In the genomic region with DNA sequence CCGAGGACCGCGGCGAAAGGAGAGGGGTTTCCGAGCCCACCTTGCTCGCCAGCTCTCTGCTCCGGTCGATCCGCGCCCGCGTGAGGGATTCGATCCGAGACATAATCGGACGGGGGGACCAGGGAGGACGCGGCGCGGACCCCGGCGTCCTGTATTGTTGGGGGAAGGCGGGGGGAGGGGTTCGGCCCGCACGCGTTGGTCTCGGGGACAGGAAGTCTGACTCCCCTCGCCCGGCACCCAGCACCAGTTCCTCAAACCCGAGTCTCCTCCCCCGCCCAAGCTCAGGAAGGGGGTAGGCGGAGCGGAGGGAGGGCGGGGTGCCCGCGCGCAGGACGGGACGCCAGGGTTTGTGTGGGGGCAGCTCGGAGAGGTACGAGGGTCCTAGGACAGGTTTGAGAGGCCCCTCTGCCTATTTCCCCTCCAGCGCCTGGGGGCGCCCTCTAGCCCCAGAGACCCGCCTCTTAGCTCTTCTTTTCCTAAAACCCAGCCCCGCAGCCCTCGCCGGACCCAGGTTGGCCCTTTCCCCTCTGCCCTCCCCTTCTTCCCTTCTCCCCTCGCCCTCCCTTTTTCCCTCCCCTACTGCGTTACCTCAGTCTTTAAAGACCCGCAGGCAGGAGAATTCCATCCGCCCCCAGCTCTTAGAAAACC, we compare ENCODE assay signal across 8 cellular contexts. TPM values are rescaled to one million over a fixed set of nuclear protein-coding genes. Genes with fewer than 3 reads are reported as not detected.
DNase-seq lines count a peak whose midpoint lies in the region; ATAC-seq, FAIRE-seq and TF ChIP-seq lines count a peak whose summit lies in the region.

TSS of gene ARHGEF2 (minus strand) at position 223 of the 648 bp plus-strand sequence. CDS start at position 103, 120 bp downstream.

- H3K4me3 Mint-ChIP-seq in natural killer cell treated with Interleukin-12 subunit alpha and Interleukin-12 subunit beta and Interleukin-15 and Interleukin-18, amount 100 ng/mL, for 72 hours, result peak within 1 kb of the TSS; percentile 92

- peak within 1 kb of the TSS; percentile 92 for H3K27ac ChIP-seq in AG04450 (ENCODE audit: low read depth, low read length)
- H3K27ac ChIP-seq in fibroblast of lung (ENCODE audit: insufficient read depth, low read length), result peak within 1 kb of the TSS; percentile 87

- DNase-seq in AG04450 (ENCODE audit: low read depth, low spot score) (no peak), HT-29 (ENCODE audit: low spot score) (peak; percentile 61), RCC 7860 (ENCODE audit: low spot score) (peak; percentile 44), activated T-helper 1 cell treated with Interleukin-2 at 50 U/mL for 16 hours (ENCODE audit: low read depth) (peak; percentile 68), fibroblast of lung (ENCODE audit: low read depth in 2 of 2) (peak; percentile 67 to 76)
- peak; percentile 89 for DNase-seq in natural killer cell treated with Interleukin-12 subunit alpha and Interleukin-12 subunit beta and Interleukin-15 and Interleukin-18, amount 100 ng/mL, for 72 hours (ENCODE audit: low spot score)
- DNase-seq in stimulated activated naive CD4-positive, alpha-beta T cell (lab: John Stamatoyannopoulos, UW), result peak; percentile 54 to 72 (median 64)

- no peaks in the 10 kb centered on the region for H3K9me3 Mint-ChIP-seq in natural killer cell treated with Interleukin-12 subunit alpha and Interleukin-12 subunit beta and Interleukin-15 and Interleukin-18, amount 100 ng/mL, for 72 hours

- peaks cover 40% of the 10 kb centered on the region for H3K4me1 ChIP-seq in fibroblast of lung (ENCODE audit: control insufficient read depth, extremely low read depth, insufficient read depth, low read length)

- H3K4me3 ChIP-seq in AG04450 (ENCODE audit: low read depth, low read length) (peak within 1 kb of the TSS; percentile 85), fibroblast of lung (replicated peaks in 1 of 4; ENCODE audit: control extremely low read depth in 1 of 4, insufficient read depth in 1 of 4, low read depth in 3 of 4, low read length in 4 of 4) (peak within 1 kb of the TSS; percentile 67 to 90 (median 80))

- H3K27ac Mint-ChIP-seq in natural killer cell treated with Interleukin-12 subunit alpha and Interleukin-12 subunit beta and Interleukin-15 and Interleukin-18, amount 100 ng/mL, for 72 hours, result peak within 1 kb of the TSS; percentile 87 to 92

- H3K9me3 ChIP-seq in AG04450 (ENCODE audit: control insufficient read depth, insufficient read depth, low read length) (peaks cover 3% of the 10 kb centered on the region; the same call in 1 of the 2 replicates), fibroblast of lung (ENCODE audit: control insufficient read depth, insufficient read depth, low read depth, low read length) (no peaks in the 10 kb centered on the region)

- no peak for FAIRE-seq in RCC 7860 (lab: Jason Lieb, UNC)

- peak within 1 kb of the TSS; percentile 96 for H3K4me2 ChIP-seq in fibroblast of lung (ENCODE audit: extremely low read depth, insufficient read depth, low read length)

- H3K27me3 ChIP-seq in AG04450 (ENCODE audit: control insufficient read depth, insufficient read depth, low read length), result no peaks in the 10 kb centered on the region
- no peaks in the 10 kb centered on the region for H3K27me3 ChIP-seq in fibroblast of lung (ENCODE audit: control insufficient read depth, insufficient read depth, low read length)

- peaks cover 5% of the 10 kb centered on the region for H3K36me3 Mint-ChIP-seq in natural killer cell treated with Interleukin-12 subunit alpha and Interleukin-12 subunit beta and Interleukin-15 and Interleukin-18, amount 100 ng/mL, for 72 hours

- H4K20me1 ChIP-seq in fibroblast of lung (ENCODE audit: control insufficient read depth, extremely low read depth, insufficient read depth, low read length), result no peaks in the 10 kb centered on the region

- peak; percentile 36 for ATAC-seq in GM18861 (IDR thresholded peaks at IDR 0.05; ENCODE audit: unreplicated experiment)
- ATAC-seq in natural killer cell treated with Interleukin-12 subunit alpha and Interleukin-12 subunit beta and Interleukin-15 and Interleukin-18, amount 100 ng/mL, for 72 hours, result peak; percentile 84 to 87

- H2AFZ ChIP-seq in fibroblast of lung (ENCODE audit: low read length), result no peak within 1 kb of the TSS

- POLR2A ChIA-PET in AG04450 (lab: Yijun Ruan, JAX), result interaction anchor here (0.6 to 3.5 kb wide), 6 partner anchors 8 to 183 kb away, joined by 3 to 46 read pairs (median 4); no protein-coding TSS in a partner anchor

- TF ChIP-seq CTCF in AG04450 (IDR thresholded peaks at IDR 0.05; ENCODE audit: low read depth, low read length) (peak; percentile 43), fibroblast of lung (conservative IDR thresholded peaks at IDR 0.05 in 1 of 2, IDR thresholded peaks at IDR 0.05 in 1 of 2; ENCODE audit: low read depth in 1 of 2, low read length in 2 of 2) (peak; percentile 27 to 40)

- peaks cover 83% of the 10 kb centered on the region for H3K79me2 ChIP-seq in fibroblast of lung (ENCODE audit: control insufficient read depth, insufficient read depth, low read length)

- CTCF ChIA-PET in AG04450 (lab: Charles Lee), result interaction anchor here (0.6 to 1.9 kb wide), 9 partner anchors 9 to 55 kb away, joined by 3 to 5 read pairs (median 3); no protein-coding TSS in a partner anchor

- peaks cover 70 to 74% of the 10 kb centered on the region in 2 donors for H3K4me1 Mint-ChIP-seq in natural killer cell treated with Interleukin-12 subunit alpha and Interleukin-12 subunit beta and Interleukin-15 and Interleukin-18, amount 100 ng/mL, for 72 hours (ENCODE audit: low read depth in 2 of 2)

- H3K27me3 Mint-ChIP-seq in natural killer cell treated with Interleukin-12 subunit alpha and Interleukin-12 subunit beta and Interleukin-15 and Interleukin-18, amount 100 ng/mL, for 72 hours, result no peaks in the 10 kb centered on the region

- H3K9ac ChIP-seq in fibroblast of lung (ENCODE audit: insufficient read depth, low read length), result peak within 1 kb of the TSS; percentile 76

- peaks cover 1% of the 10 kb centered on the region for H3K36me3 ChIP-seq in fibroblast of lung (ENCODE audit: control insufficient read depth, insufficient read depth, low read length)

RNA-seq across cellular contexts. Expression of gene ARHGEF2, which starts in this region (rescaled TPM):
- polyA plus RNA-seq in AG04450 (2011; rRNA removed) (121 and 128 TPM in 2 replicates), fibroblast of lung (93.9 and 103 TPM in 2 replicates)
- 142 and 172 TPM in 2 replicates for polyA minus RNA-seq in AG04450 (2011; rRNA and poly(A)+ RNA removed)
- 150 and 179 TPM in 2 replicates for total RNA-seq in HT-29 (2014; rRNA removed; shearing (Covaris generic))
- total RNA-seq in fibroblast of lung, result 208 and 276 TPM in 2 replicates
- polyA plus RNA-seq in fibroblast of lung (2012), result 48.5 and 77.3 TPM in 2 replicates
- polyA minus RNA-seq in fibroblast of lung (ENCODE audit: low replicate concordance), result 121 and 150 TPM in 2 replicates
- total RNA-seq in natural killer cell treated with Interleukin-12 subunit alpha and Interleukin-12 subunit beta and Interleukin-15 and Interleukin-18, amount 100 ng/mL, for 72 hours, result 100 to 1,000 TPM; 205 to 234 TPM
